Comparison of ENCODE assay signal across 32 cellular contexts in genomic region chr5:175883506-175883905, GRCh38. TPM values are rescaled to one million over a fixed set of nuclear protein-coding genes. Genes with fewer than 3 reads are reported as not detected.
"Had no signal": no experiment of that assay in that cellular context is flagged by ENCODE, and none has a peak within 500 bp of the region (broad histone marks: within the 10 kb centered on the region; RNA-seq: fewer than 3 reads in every experiment).

No MANE protein-coding gene starts in this region.

- H3K4me3 Mint-ChIP-seq: naive B cell; naive thymus-derived CD8-positive, alpha-beta T cell; natural killer cell treated with Interleukin-12 subunit alpha and Interleukin-12 subunit beta and Interleukin-15 and Interleukin-18, amount 100 ng/mL, for 72 hours; nephron progenitor cell; neural crest cell; stimulated activated memory B cell treated with anti-CD40 and anti-IgM and Interleukin-4, amounts not matched to agents 10 μg/mL and 1 μg/mL and 100 μg/mL, for 72 hours; stimulated activated naive CD8-positive, alpha-beta T cell treated with anti-CD3 and anti-CD28 coated beads, Interleukin-15, Interleukin-2, amounts not matched to agents 100 ng/mL and 50 ng/mL, for 24 hours; type B pancreatic cell had no signal

- H3K9ac ChIP-seq: parathyroid adenoma had no signal

- H3K9me3 ChIP-seq: ovary, psoas muscle, spleen, suprapubic skin, testis, tibial artery, transverse colon, upper lobe of right lung, uterus had no signal

- H3K9me3 Mint-ChIP-seq: naive thymus-derived CD8-positive, alpha-beta T cell; natural killer cell treated with Interleukin-12 subunit alpha and Interleukin-12 subunit beta and Interleukin-15 and Interleukin-18, amount 100 ng/mL, for 72 hours; nephron progenitor cell; neural crest cell; stimulated activated memory B cell treated with anti-CD40 and anti-IgM and Interleukin-4, amounts not matched to agents 10 μg/mL and 1 μg/mL and 100 μg/mL, for 72 hours; stimulated activated naive CD8-positive, alpha-beta T cell treated with anti-CD3 and anti-CD28 coated beads, Interleukin-15, Interleukin-2, amounts not matched to agents 100 ng/mL and 50 ng/mL, for 24 hours; type B pancreatic cell had no signal

- H3K36me3 Mint-ChIP-seq: natural killer cell treated with Interleukin-12 subunit alpha and Interleukin-12 subunit beta and Interleukin-15 and Interleukin-18, amount 100 ng/mL, for 72 hours; type B pancreatic cell had no signal

- H2AFZ ChIP-seq: parathyroid adenoma had no signal

- ATAC-seq: naive thymus-derived CD8-positive, alpha-beta T cell; natural killer cell treated with Interleukin-12 subunit alpha and Interleukin-12 subunit beta and Interleukin-15 and Interleukin-18, amount 100 ng/mL, for 72 hours; psoas muscle; right cardiac atrium; sciatic nerve; stimulated activated memory B cell treated with anti-CD40 and anti-IgM and Interleukin-4, amounts not matched to agents 10 μg/mL and 1 μg/mL and 100 μg/mL, for 72 hours; upper lobe of right lung had no signal

- H3K4me2 ChIP-seq: smooth muscle cell had no signal

- DNase-seq: naive B cell; naive thymus-derived CD8-positive, alpha-beta T cell; nephron progenitor cell; occipital lobe; ovary; psoas muscle; right cardiac atrium; spleen; stimulated activated CD4-positive, alpha-beta T cell treated with anti-CD3 and anti-CD28 coated beads, Interleukin-12 subunit alpha, Interleukin-12 subunit beta, amount 100 ng/mL, for 4 hours; stimulated activated CD4-positive, alpha-beta T cell treated with anti-CD3 and anti-CD28 coated beads, Interleukin-1b, Interleukin-23, amount 100 ng/mL, for 48 hours; stimulated activated CD4-positive, alpha-beta T cell treated with anti-CD3 and anti-CD28 coated beads, Interleukin-4, amount 100 ng/mL, for 1 hour; stimulated activated CD4-positive, alpha-beta T cell treated with anti-CD3 and anti-CD28 coated beads, Interleukin-4, amount 100 ng/mL, for 4 hours; stimulated activated CD8-positive, alpha-beta memory T cell treated with anti-CD3 and anti-CD28 coated beads, Interleukin-4, amount 100 ng/mL, for 48 hours; stimulated activated naive CD4-positive, alpha-beta T cell; testis; tibial artery; transverse colon; upper lobe of right lung; uterus had no signal

- H3K4me1 ChIP-seq: psoas muscle, spleen, suprapubic skin, testis, tibial artery, transverse colon, upper lobe of right lung, uterus had no signal

- H3K4me1 Mint-ChIP-seq: naive B cell; stimulated activated memory B cell treated with anti-CD40 and anti-IgM and Interleukin-4, amounts not matched to agents 10 μg/mL and 1 μg/mL and 100 μg/mL, for 72 hours had no signal

- H3K4me3 ChIP-seq: ovary, psoas muscle, skin epidermis, smooth muscle cell, spleen, suprapubic skin, testis, tibial artery, transverse colon, upper lobe of right lung, uterus had no signal

- H3K36me3 ChIP-seq: ovary, spleen, suprapubic skin, tibial artery, transverse colon, upper lobe of right lung, uterus had no signal

- H3K27ac ChIP-seq: ovary, parathyroid adenoma, psoas muscle, skin epidermis, spleen, suprapubic skin, testis, tibial artery, transverse colon, upper lobe of right lung, uterus had no signal

- H3K27ac Mint-ChIP-seq: naive B cell; naive thymus-derived CD8-positive, alpha-beta T cell; nephron progenitor cell; progenitor cell of endocrine pancreas; stimulated activated memory B cell treated with anti-CD40 and anti-IgM and Interleukin-4, amounts not matched to agents 10 μg/mL and 1 μg/mL and 100 μg/mL, for 72 hours; stimulated activated naive CD8-positive, alpha-beta T cell treated with anti-CD3 and anti-CD28 coated beads, Interleukin-15, Interleukin-2, amounts not matched to agents 100 ng/mL and 50 ng/mL, for 24 hours; type B pancreatic cell had no signal

- H3K27me3 ChIP-seq: ovary, testis, uterus had no signal

RNA-seq across cellular contexts. Expression of gene CPLX2, which starts 12.1 kb away (rescaled TPM):
- total RNA-seq: naive thymus-derived CD8-positive, alpha-beta T cell; natural killer cell treated with Interleukin-12 subunit alpha and Interleukin-12 subunit beta and Interleukin-15 and Interleukin-18, amount 100 ng/mL, for 72 hours; osteoblast; renal cortical epithelial cell; sciatic nerve; smooth muscle cell; spleen; suprapubic skin; upper lobe of right lung had no signal
- polyA plus RNA-seq: naive thymus-derived CD8-positive, alpha-beta T cell; ovary; smooth muscle cell had no signal
